ENCODE assay signal across 8 cellular contexts in genomic region chr2:99141110-99142108, GRCh38. TPM values are rescaled to one million over a fixed set of nuclear protein-coding genes. Genes with fewer than 3 reads are reported as not detected.
A peak's percentile ranks its signal among the peaks of the same experiment; 100 is the strongest.
DNase-seq lines count a peak whose midpoint lies in the region; ATAC-seq, FAIRE-seq and TF ChIP-seq lines count a peak whose summit lies in the region.

Gene C2orf15 (plus strand): TSS chr2:99141707. CDS start chr2:99150559, 8,852 bp downstream.

- TF ChIP-seq EP300 in ovary (IDR thresholded peaks at IDR 0.05): no peak

- peak; percentile 75 for DNase-seq in GM12891 (ENCODE audit: insufficient read length, low spot score)
- DNase-seq in NCI-H128 (lab: John Stamatoyannopoulos, UW; ENCODE audit: unreplicated experiment): peak; percentile 99
- peak; percentile 93 for DNase-seq in SKM-1 treated with dmso at 0.1 percent for 144 hours (lab: John Stamatoyannopoulos, UW; ENCODE audit: unreplicated experiment)
- DNase-seq in activated naive CD8-positive, alpha-beta T cell treated with anti-CD3 and anti-CD28 coated beads, Interleukin-2, amount 10 ng/mL, durations not matched to agents 7 days and 5 days: peak; percentile 96
- DNase-seq in Right ventricle myocardium superior: peak; percentile 96
- peak; percentile 94 to 95 (median 95) for DNase-seq in ovary
- peak; percentile 99 for DNase-seq in thyroid gland

- H3K36me3 ChIP-seq in ovary: no peaks in the 10 kb centered on the region
- no peaks in the 10 kb centered on the region for H3K36me3 ChIP-seq in thyroid gland

- H3K4me1 ChIP-seq in ovary (ENCODE audit: insufficient read depth) (no peaks in the 10 kb centered on the region), thyroid gland (peaks cover 5 to 10% of the 10 kb centered on the region in 2 donors)

- POLR2A ChIA-PET in activated naive CD8-positive, alpha-beta T cell treated with anti-CD3 and anti-CD28 coated beads, Interleukin-2, amount 10 ng/mL, durations not matched to agents 7 days and 5 days (lab: Charles Lee): interaction anchor here (0.5 to 3.5 kb wide), 10 partner anchors 9 to 1428 kb away, joined by 3 to 40 read pairs (median 4); partner anchors contain the start of genes EIF5B, LIPT1, TSGA10 and TXNDC9

- H3K27ac ChIP-seq in ovary (peak within 1 kb of the TSS; percentile 69 to 86), thyroid gland (peak within 1 kb of the TSS; percentile 77 to 95 (median 80))

- H3K4me1 Mint-ChIP-seq in activated naive CD8-positive, alpha-beta T cell treated with anti-CD3 and anti-CD28 coated beads, Interleukin-2, amount 10 ng/mL, durations not matched to agents 7 days and 5 days: peaks cover 15% of the 10 kb centered on the region

- H3K36me3 Mint-ChIP-seq in activated naive CD8-positive, alpha-beta T cell treated with anti-CD3 and anti-CD28 coated beads, Interleukin-2, amount 10 ng/mL, durations not matched to agents 7 days and 5 days: peaks cover 7% of the 10 kb centered on the region

- intact Hi-C loops in Right ventricle myocardium superior (cut with DNase I) (no loop called here), ovary (cut with DNase I) (no loop called here), thyroid gland (cut with DNase I) (loop anchor here (5.0 kb wide), 1 partner anchor 351 kb away; the partner anchor contains the start of gene REV1)

- H3K27ac Mint-ChIP-seq in activated naive CD8-positive, alpha-beta T cell treated with anti-CD3 and anti-CD28 coated beads, Interleukin-2, amount 10 ng/mL, durations not matched to agents 7 days and 5 days: peak within 1 kb of the TSS; percentile 95

- H3K27me3 ChIP-seq in ovary: no peaks in the 10 kb centered on the region
- no peaks in the 10 kb centered on the region for H3K27me3 ChIP-seq in thyroid gland

- 0 to 1% (median 1%) methylated on average over 70 to 84 of the region's 84 CpGs for WGBS in ovary, 3 donors
- WGBS in thyroid gland, 2 donors: 0% methylated on average over 40 to 58 of the region's 84 CpGs

- H3K9me3 Mint-ChIP-seq in activated naive CD8-positive, alpha-beta T cell treated with anti-CD3 and anti-CD28 coated beads, Interleukin-2, amount 10 ng/mL, durations not matched to agents 7 days and 5 days: peaks cover 1% of the 10 kb centered on the region

- no peaks in the 10 kb centered on the region for H3K9me3 ChIP-seq in ovary
- H3K9me3 ChIP-seq in thyroid gland: no peaks in the 10 kb centered on the region

- peaks cover 2% of the 10 kb centered on the region for H3K27me3 Mint-ChIP-seq in activated naive CD8-positive, alpha-beta T cell treated with anti-CD3 and anti-CD28 coated beads, Interleukin-2, amount 10 ng/mL, durations not matched to agents 7 days and 5 days

- peak; percentile 88 for ATAC-seq in HG02763 (IDR thresholded peaks at IDR 0.05; ENCODE audit: unreplicated experiment)
- peak; percentile 90 for ATAC-seq in activated naive CD8-positive, alpha-beta T cell treated with anti-CD3 and anti-CD28 coated beads, Interleukin-2, amount 10 ng/mL, durations not matched to agents 7 days and 5 days (ENCODE audit: low read depth)
- peak; percentile 99 for ATAC-seq in Right ventricle myocardium superior (ENCODE audit: poor library complexity)

- peak; percentile 84 for TF ChIP-seq POLR2A in GM12891 (IDR thresholded peaks at IDR 0.05; ENCODE audit: low read depth, low read length)
- TF ChIP-seq POLR2A in ovary (IDR thresholded peaks at IDR 0.05): no peak
- TF ChIP-seq POLR2A in thyroid gland (IDR thresholded peaks at IDR 0.05): peak in 1 of 2 donors; percentile 97

- H3K4me3 ChIP-seq in ovary (peak within 1 kb of the TSS; percentile 78), thyroid gland (replicated peaks in 1 of 3) (peak within 1 kb of the TSS; percentile 32 to 62 (median 44))

- peak; percentile 97 for FAIRE-seq in GM12891 (lab: Jason Lieb, UNC)

- H3K4me3 Mint-ChIP-seq in activated naive CD8-positive, alpha-beta T cell treated with anti-CD3 and anti-CD28 coated beads, Interleukin-2, amount 10 ng/mL, durations not matched to agents 7 days and 5 days: peak within 1 kb of the TSS; percentile 90

- TF ChIP-seq CTCF in ovary (IDR thresholded peaks at IDR 0.05) (no peak), thyroid gland (IDR thresholded peaks at IDR 0.05) (peak in 1 of 6 experiments; percentile 27)

TF ChIP-seq in GM12891, 5 proteins besides CTCF, POLR2A, EP300 and RAD21:
- TF ChIP-seq SPI1 (IDR thresholded peaks at IDR 0.05; ENCODE audit: low read depth, low read length): 0 out of 2 replicates have a peak, but pooled peaks have one; percentile 3
- TF ChIP-seq TAF1 (IDR thresholded peaks at IDR 0.05; ENCODE audit: low read depth, low read length): peak; percentile 65; the same call in 1 of the 2 replicates
- no peak for TF ChIP-seq POU2F2 (IDR thresholded peaks at IDR 0.05; ENCODE audit: low read depth, low read length)
- peak; percentile 68; the same call in 1 of the 2 replicates for TF ChIP-seq POLR2AphosphoS5 (IDR thresholded peaks at IDR 0.05; ENCODE audit: low read depth, low read length)
- no peak for TF ChIP-seq PAX5 (IDR thresholded peaks at IDR 0.05; ENCODE audit: insufficient read depth, low read length, severe bottlenecking)

RNA-seq across cellular contexts. Expression of gene C2orf15, which starts in this region (rescaled TPM):
- 1.2 TPM for polyA plus RNA-seq in GM12891 (2012; ENCODE audit: low read depth, missing spikeins)
- 1 to 10 TPM; 2.3 TPM for total RNA-seq in activated naive CD8-positive, alpha-beta T cell treated with anti-CD3 and anti-CD28 coated beads, Interleukin-2, amount 10 ng/mL, durations not matched to agents 7 days and 5 days
- total RNA-seq in Right ventricle myocardium superior: 0.22 TPM
- 1 to 10 TPM in 2 of 7 donors, under 1 TPM in 5; 0.24 to 3.0 (median 0.86) TPM for total RNA-seq in ovary
- under 1 TPM; 0.68 to 0.78 TPM for polyA plus RNA-seq in ovary
- 1 to 10 TPM; 2.0 to 6.5 (median 4.3) TPM for total RNA-seq in thyroid gland

Comparison
In these comparisons a context has a peak if more than half of its experiments do, and no peak if none do; other contexts are left out.
1. Peak in every context shown above with its lines: DNase-seq, ATAC-seq, H3K4me3 ChIP-seq and H3K27ac ChIP-seq.
2. Peak in DNase-seq and ATAC-seq in Right ventricle myocardium superior; RNA of the gene not detected or under 1 TPM.